Comparison of ENCODE assay signal across 19 cellular contexts in the genomic region with DNA sequence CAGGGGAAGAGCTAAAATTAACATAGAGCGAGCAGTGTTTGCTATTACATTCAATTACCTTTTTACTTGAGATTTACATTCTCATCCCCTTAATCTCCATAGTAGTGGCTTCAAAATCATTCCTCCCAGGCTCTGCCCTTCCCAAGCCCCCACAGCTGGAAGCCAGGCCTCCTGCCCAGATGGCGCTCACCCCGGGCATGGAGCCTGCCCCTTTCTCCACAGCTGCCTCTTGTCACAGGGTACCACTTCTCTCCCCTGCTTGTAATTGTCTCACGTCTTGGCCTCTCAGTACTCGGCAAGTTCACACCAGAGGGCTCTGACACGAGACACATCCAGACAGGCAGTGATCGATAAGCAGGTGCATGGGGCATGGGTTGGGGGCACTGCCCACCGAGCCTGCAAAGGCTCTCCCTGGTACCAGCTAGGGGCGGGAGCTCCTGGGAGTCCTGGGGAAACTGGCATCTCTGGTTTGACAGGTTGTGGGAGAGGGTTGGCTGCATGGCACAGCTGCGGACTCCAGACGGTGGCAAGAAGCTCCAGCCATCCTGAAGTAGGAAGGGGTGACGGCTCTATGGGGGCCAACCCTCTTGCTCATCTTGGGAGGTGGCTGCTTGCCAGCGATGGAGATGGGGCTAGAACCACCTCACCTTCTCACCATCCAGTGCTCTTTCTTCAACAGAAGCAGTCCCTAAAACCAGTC. TPM values are rescaled to one million over a fixed set of nuclear protein-coding genes. Genes with fewer than 3 reads are reported as not detected.
DNase-seq lines count a peak whose midpoint lies in the region; ATAC-seq and TF ChIP-seq lines count a peak whose summit lies in the region.
"Had no signal": no experiment of that assay in that cellular context is flagged by ENCODE, and none has a peak within 500 bp of the region (broad histone marks: within the 10 kb centered on the region; RNA-seq: fewer than 3 reads in every experiment).

No MANE protein-coding gene starts in this region.

- H3K4me1 ChIP-seq in skeletal muscle tissue (ENCODE audit: control insufficient read depth in 3 of 3, insufficient read depth in 3 of 3, low read length in 3 of 3), result peaks cover 62 to 93% (median 71%) of the 10 kb centered on the region in 3 donors
- H3K4me1 ChIP-seq: parathyroid adenoma had no signal

- H3K9me3 ChIP-seq in skeletal muscle tissue (ENCODE audit: control insufficient read depth in 3 of 3, low read length in 3 of 3), result no peaks in the 10 kb centered on the region
- H3K9me3 ChIP-seq: Peyer's patch, tibial artery had no signal

- peak overlapping the region in 4 of 5 experiments; percentile 17 to 54 (median 42) for H3K27ac Mint-ChIP-seq in brain
- H3K27ac Mint-ChIP-seq: activated CD4-positive, alpha-beta memory T cell treated with anti-CD3 and anti-CD28 coated beads for 36 hours; CD14-positive monocyte had no signal

- H3K9ac ChIP-seq in skeletal muscle tissue (ENCODE audit: low read depth in 1 of 3, low read length in 3 of 3), result peak overlapping the region in 2 of 3 donors; percentile 14 to 40
- H3K9ac ChIP-seq: parathyroid adenoma had no signal

- H3K27me3 ChIP-seq in skeletal muscle tissue (ENCODE audit: control insufficient read depth in 3 of 3, insufficient read depth in 3 of 3, low read length in 3 of 3), result no peaks in the 10 kb centered on the region
- H3K27me3 ChIP-seq: Peyer's patch had no signal

- no peaks in the 10 kb centered on the region for H3K36me3 Mint-ChIP-seq in brain
- H3K36me3 Mint-ChIP-seq: activated CD4-positive, alpha-beta memory T cell treated with anti-CD3 and anti-CD28 coated beads for 36 hours; CD14-positive monocyte had no signal

- H3K4me1 Mint-ChIP-seq in brain, result peaks cover 56% of the 10 kb centered on the region
- H3K4me1 Mint-ChIP-seq: CD14-positive monocyte had no signal

- no peak for ATAC-seq in GM19455 (IDR thresholded peaks at IDR 0.05; ENCODE audit: unreplicated experiment)
- ATAC-seq: activated T-cell treated with anti-CD3 and anti-CD28 coated beads, Interleukin-2, amount 50 U/mL, for 4 hours had no signal

- H3K27ac ChIP-seq in skeletal muscle tissue (ENCODE audit: low read depth, low read length), result no peak overlapping the region
- H3K27ac ChIP-seq: parathyroid adenoma, tibial artery had no signal

- peaks cover 0 to 5% (median 0%) of the 10 kb centered on the region in 5 experiments for H3K9me3 Mint-ChIP-seq in brain
- H3K9me3 Mint-ChIP-seq: activated CD4-positive, alpha-beta memory T cell treated with anti-CD3 and anti-CD28 coated beads for 36 hours; activated T-cell treated with anti-CD3 and anti-CD28 coated beads, Interleukin-2, amount 50 U/mL, for 4 hours; CD14-positive monocyte had no signal

- no peak for TF ChIP-seq CTCF in brain (conservative IDR thresholded peaks at IDR 0.05)

- H3K4me3 ChIP-seq in skeletal muscle tissue (ENCODE audit: low read length in 3 of 3), result no peak overlapping the region
- H3K4me3 ChIP-seq: Peyer's patch, smooth muscle cell, tibial artery had no signal

- no peaks in the 10 kb centered on the region for H3K36me3 ChIP-seq in skeletal muscle tissue (ENCODE audit: control insufficient read depth in 3 of 3, insufficient read depth in 3 of 3, low read length in 3 of 3)
- H3K36me3 ChIP-seq: Peyer's patch, tibial artery had no signal

- DNase-seq in NCI-H2107 treated with DMSO at 0.1 percent for 48 hours (lab: John Stamatoyannopoulos, UW; ENCODE audit: unreplicated experiment) (peak; percentile 45), NCI-H2107 (lab: John Stamatoyannopoulos, UW) (no peak), NCI-H1092 (lab: John Stamatoyannopoulos, UW) (peak; percentile 19), NCI-H1694 (lab: John Stamatoyannopoulos, UW) (no peak), amygdala (lab: John Stamatoyannopoulos, UW) (no peak)
- DNase-seq: activated CD4-positive, alpha-beta memory T cell treated with anti-CD3 and anti-CD28 coated beads for 36 hours; activated T-cell treated with anti-CD3 and anti-CD28 coated beads, Interleukin-2, amount 50 U/mL, for 4 hours; central memory CD4-positive, alpha-beta T cell; effector memory CD4-positive, alpha-beta T cell; GOT3; Peyer's patch; SW 1271; tibial artery had no signal

- no peak overlapping the region for H3K4me3 Mint-ChIP-seq in brain
- H3K4me3 Mint-ChIP-seq: activated CD4-positive, alpha-beta memory T cell treated with anti-CD3 and anti-CD28 coated beads for 36 hours; activated T-cell treated with anti-CD3 and anti-CD28 coated beads, Interleukin-2, amount 50 U/mL, for 4 hours; CD14-positive monocyte had no signal

- H3K27me3 Mint-ChIP-seq in brain, result peaks cover 6% of the 10 kb centered on the region
- H3K27me3 Mint-ChIP-seq: activated CD4-positive, alpha-beta memory T cell treated with anti-CD3 and anti-CD28 coated beads for 36 hours had no signal

RNA-seq across cellular contexts. Expression of gene CASZ1, which starts 20.1 kb away (rescaled TPM):
- polyA plus RNA-seq in brain (ENCODE audit: insufficient read depth, low read depth, low replicate concordance), result 6.6 TPM
- 26.1 TPM for total RNA-seq in skeletal muscle tissue

Comparison
In these comparisons a context has a peak if more than half of its experiments do, and no peak if none do; other contexts are left out.
1. DNase-seq: peak in NCI-H2107 treated with DMSO at 0.1 percent for 48 hours (single experiment) and NCI-H1092 (single experiment); none in NCI-H2107 (single experiment), NCI-H1694 (single experiment) and amygdala (0 of 56).